8 cellular contexts compared by ENCODE assay signal in the genomic region with DNA sequence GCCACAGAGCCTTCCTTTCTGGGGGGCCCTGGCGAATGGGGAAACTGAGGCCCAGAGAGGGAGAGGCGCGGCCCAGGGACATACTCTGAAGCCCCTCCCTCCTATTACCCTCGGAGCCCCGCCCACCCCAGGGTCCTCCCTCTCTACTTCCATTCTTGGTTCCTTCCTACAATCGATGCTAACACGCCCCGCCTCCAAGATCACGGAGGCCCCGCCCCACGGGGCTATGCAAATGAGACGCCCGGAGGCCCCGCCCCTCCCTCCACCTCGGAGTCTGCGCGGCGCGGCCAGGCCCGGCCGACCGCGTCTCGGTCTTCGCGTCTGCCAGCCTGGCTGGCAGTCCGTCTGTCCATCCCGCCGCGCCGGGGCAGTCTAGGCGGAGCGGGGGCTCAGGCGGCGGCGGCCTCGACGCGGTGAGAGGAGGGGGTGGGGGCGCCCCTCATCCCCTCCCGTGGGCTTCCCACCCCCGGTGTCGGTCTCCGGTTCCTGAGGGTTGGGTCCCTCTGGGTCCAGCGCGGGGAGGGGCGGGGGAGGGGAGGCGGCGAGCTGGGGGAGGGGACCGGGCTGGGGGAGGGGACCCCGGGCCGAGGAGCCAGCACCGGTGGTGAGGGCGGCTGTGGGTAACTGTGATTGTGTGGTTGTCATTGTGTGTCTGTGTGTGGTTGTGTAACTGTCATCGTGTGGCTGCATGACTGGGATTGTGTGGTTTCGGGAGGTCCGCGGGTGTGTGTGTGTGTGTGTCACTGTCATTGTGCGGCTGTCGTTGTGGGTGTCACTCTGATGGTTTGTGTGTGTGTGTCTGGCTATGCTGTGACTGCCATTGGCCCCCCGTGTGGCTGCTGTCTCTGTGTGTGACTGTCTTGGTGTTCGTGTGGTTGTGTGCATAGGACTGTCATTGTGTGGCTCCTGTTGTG. TPM values are rescaled to one million over a fixed set of nuclear protein-coding genes. Genes with fewer than 3 reads are reported as not detected.
DNase-seq lines count a peak whose midpoint lies in the region; ATAC-seq and TF ChIP-seq lines count a peak whose summit lies in the region.

A gene with protein sequence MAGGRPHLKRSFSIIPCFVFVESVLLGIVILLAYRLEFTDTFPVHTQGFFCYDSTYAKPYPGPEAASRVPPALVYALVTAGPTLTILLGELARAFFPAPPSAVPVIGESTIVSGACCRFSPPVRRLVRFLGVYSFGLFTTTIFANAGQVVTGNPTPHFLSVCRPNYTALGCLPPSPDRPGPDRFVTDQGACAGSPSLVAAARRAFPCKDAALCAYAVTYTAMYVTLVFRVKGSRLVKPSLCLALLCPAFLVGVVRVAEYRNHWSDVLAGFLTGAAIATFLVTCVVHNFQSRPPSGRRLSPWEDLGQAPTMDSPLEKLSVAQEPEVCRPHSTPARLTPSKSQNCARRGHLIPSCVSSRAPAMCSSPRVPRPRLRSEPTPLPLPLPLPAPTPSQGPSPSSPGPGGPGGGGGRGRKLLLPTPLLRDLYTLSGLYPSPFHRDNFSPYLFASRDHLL (plus strand): TSS at position 273 of the 914 bp plus-strand sequence. CDS start 2,242 bp downstream, outside the sequence.

- H3K36me3 ChIP-seq in naive thymus-derived CD4-positive, alpha-beta T cell (ENCODE audit: control insufficient read depth in 2 of 3, insufficient read depth in 3 of 3, low read length in 3 of 3), result no peaks in the 10 kb centered on the region

- DNase-seq in EH (ENCODE audit: low read depth) (peak; percentile 92), RPMI8226 (peak; percentile 94), fibroblast of mammary gland (ENCODE audit: low read depth) (peak; percentile 78)
- DNase-seq in Jurkat, Clone E6-1 (ENCODE audit: low read depth, low spot score), result peak; percentile 82
- DNase-seq in activated T-helper 2 cell treated with anti-CD3 and anti-CD28 coated beads, Interferon-gamma antibody, Interleukin-2, Interleukin-4, amounts not matched to agents 10 μg/mL and 5 μg/mL and 100 μg/mL, durations not matched to agents 14 hours and 24 hours and 36 hours (ENCODE audit: low spot score), result peak; percentile 80
- DNase-seq in naive thymus-derived CD4-positive, alpha-beta T cell, result peak; percentile 73 to 87 (median 80)
- peak; percentile 59 to 77 for DNase-seq in stimulated activated CD8-positive, alpha-beta memory T cell treated with anti-CD3 and anti-CD28 coated beads, Interleukin-7, amount 100 ng/mL, for 48 hours (ENCODE audit: extremely low read depth in 1 of 2, low read depth in 1 of 2)

- peaks cover 7% of the 10 kb centered on the region for H3K4me1 Mint-ChIP-seq in activated T-helper 2 cell treated with anti-CD3 and anti-CD28 coated beads, Interferon-gamma antibody, Interleukin-2, Interleukin-4, amounts not matched to agents 10 μg/mL and 5 μg/mL and 100 μg/mL, durations not matched to agents 14 hours and 24 hours and 36 hours (ENCODE audit: low read depth)
- peaks cover 9 to 19% (median 13%) of the 10 kb centered on the region in 7 donors for H3K4me1 Mint-ChIP-seq in naive thymus-derived CD4-positive, alpha-beta T cell

- H3K4me3 Mint-ChIP-seq in activated T-helper 2 cell treated with anti-CD3 and anti-CD28 coated beads, Interferon-gamma antibody, Interleukin-2, Interleukin-4, amounts not matched to agents 10 μg/mL and 5 μg/mL and 100 μg/mL, durations not matched to agents 14 hours and 24 hours and 36 hours (ENCODE audit: low read depth), result peak within 1 kb of the TSS; percentile 72
- peak within 1 kb of the TSS; percentile 63 to 90 (median 80) for H3K4me3 Mint-ChIP-seq in naive thymus-derived CD4-positive, alpha-beta T cell

- H3K27ac Mint-ChIP-seq in activated T-helper 2 cell treated with anti-CD3 and anti-CD28 coated beads, Interferon-gamma antibody, Interleukin-2, Interleukin-4, amounts not matched to agents 10 μg/mL and 5 μg/mL and 100 μg/mL, durations not matched to agents 14 hours and 24 hours and 36 hours, result no peak within 1 kb of the TSS
- H3K27ac Mint-ChIP-seq in naive thymus-derived CD4-positive, alpha-beta T cell, result peak within 1 kb of the TSS in 5 of 9 donors; percentile 38 to 90 (median 77)

- H3K4me3 ChIP-seq in Jurkat, Clone E6-1 (ENCODE audit: low read length), result peak within 1 kb of the TSS; percentile 50
- H3K4me3 ChIP-seq in fibroblast of mammary gland (ENCODE audit: control insufficient read depth, low read depth, low read length), result peak within 1 kb of the TSS; percentile 66
- peak within 1 kb of the TSS; percentile 41 for H3K4me3 ChIP-seq in naive thymus-derived CD4-positive, alpha-beta T cell (ENCODE audit: low read length)

- H3K27me3 ChIP-seq in naive thymus-derived CD4-positive, alpha-beta T cell (ENCODE audit: control insufficient read depth in 2 of 2, insufficient read depth in 2 of 2, low read length in 2 of 2), result peaks cover 0 to 6% of the 10 kb centered on the region in 2 donors

- H3K27ac ChIP-seq in naive thymus-derived CD4-positive, alpha-beta T cell (ENCODE audit: low read depth, low read length), result peak within 1 kb of the TSS; percentile 23

- no peaks in the 10 kb centered on the region for H3K36me3 Mint-ChIP-seq in activated T-helper 2 cell treated with anti-CD3 and anti-CD28 coated beads, Interferon-gamma antibody, Interleukin-2, Interleukin-4, amounts not matched to agents 10 μg/mL and 5 μg/mL and 100 μg/mL, durations not matched to agents 14 hours and 24 hours and 36 hours (ENCODE audit: low read depth)
- H3K36me3 Mint-ChIP-seq in naive thymus-derived CD4-positive, alpha-beta T cell, result no peaks in the 10 kb centered on the region

- TF ChIP-seq CTCF in fibroblast of mammary gland (conservative IDR thresholded peaks at IDR 0.05; ENCODE audit: control insufficient read depth, insufficient read depth, low read depth, low read length), result no peak

- intact Hi-C loops in activated T-helper 2 cell treated with anti-CD3 and anti-CD28 coated beads, Interferon-gamma antibody, Interleukin-2, Interleukin-4, amounts not matched to agents 10 μg/mL and 5 μg/mL and 100 μg/mL, durations not matched to agents 14 hours and 24 hours and 36 hours (cut with micrococcal nuclease), result loop anchor here (1.0 kb wide), 1 partner anchor 19 kb away; a partner anchor contains a TSS
- intact Hi-C loops in naive thymus-derived CD4-positive, alpha-beta T cell (cut with micrococcal nuclease), result loop anchor here (1.0 kb wide), 3 partner anchors 9 to 20 kb away; a partner anchor contains a TSS

- peaks cover 3 to 4% of the 10 kb centered on the region in 2 donors for H3K4me1 ChIP-seq in naive thymus-derived CD4-positive, alpha-beta T cell (ENCODE audit: control insufficient read depth in 2 of 2, insufficient read depth in 2 of 2, low read length in 2 of 2)

- CTCF ChIA-PET in naive thymus-derived CD4-positive, alpha-beta T cell (lab: Charles Lee), result no interaction called here

- no peaks in the 10 kb centered on the region for H3K9me3 Mint-ChIP-seq in activated T-helper 2 cell treated with anti-CD3 and anti-CD28 coated beads, Interferon-gamma antibody, Interleukin-2, Interleukin-4, amounts not matched to agents 10 μg/mL and 5 μg/mL and 100 μg/mL, durations not matched to agents 14 hours and 24 hours and 36 hours
- H3K9me3 Mint-ChIP-seq in naive thymus-derived CD4-positive, alpha-beta T cell, result peaks cover 0 to 5% (median 0%) of the 10 kb centered on the region in 11 donors

- peaks cover 5% of the 10 kb centered on the region for H3K27me3 Mint-ChIP-seq in activated T-helper 2 cell treated with anti-CD3 and anti-CD28 coated beads, Interferon-gamma antibody, Interleukin-2, Interleukin-4, amounts not matched to agents 10 μg/mL and 5 μg/mL and 100 μg/mL, durations not matched to agents 14 hours and 24 hours and 36 hours (ENCODE audit: low read depth)
- H3K27me3 Mint-ChIP-seq in naive thymus-derived CD4-positive, alpha-beta T cell, result peaks cover 0 to 17% (median 7%) of the 10 kb centered on the region in 5 donors

- ATAC-seq in naive thymus-derived CD4-positive, alpha-beta T cell, result peak; percentile 98
- ATAC-seq in GM18868 (IDR thresholded peaks at IDR 0.05; ENCODE audit: unreplicated experiment), result no peak

- POLR2A ChIA-PET in naive thymus-derived CD4-positive, alpha-beta T cell (lab: Charles Lee), result no interaction called here

- no peaks in the 10 kb centered on the region for H3K9me3 ChIP-seq in naive thymus-derived CD4-positive, alpha-beta T cell (ENCODE audit: control insufficient read depth in 2 of 3, low read length in 3 of 3)

RNA-seq across cellular contexts. Expression of the gene that starts here (rescaled TPM):
- 11.4 TPM for polyA plus RNA-seq in Jurkat, Clone E6-1 (2012; ENCODE audit: insufficient read depth, insufficient read length)
- total RNA-seq in activated T-helper 2 cell treated with anti-CD3 and anti-CD28 coated beads, Interferon-gamma antibody, Interleukin-2, Interleukin-4, amounts not matched to agents 10 μg/mL and 5 μg/mL and 100 μg/mL, durations not matched to agents 14 hours and 24 hours and 36 hours, result 2.6 and 3.4 TPM in 2 replicates
- total RNA-seq in naive thymus-derived CD4-positive, alpha-beta T cell, result 10 to 100 TPM in 4 of 5 experiments, 1 to 10 TPM in 1; 2.6 to 31.0 (median 13.7) TPM
- 1 to 10 TPM in 1 of 2 donors, under 1 TPM in 1; 0.92 to 1.0 TPM for polyA plus RNA-seq in naive thymus-derived CD4-positive, alpha-beta T cell
